ENCODE assay signal across 20 cellular contexts in the genomic region with DNA sequence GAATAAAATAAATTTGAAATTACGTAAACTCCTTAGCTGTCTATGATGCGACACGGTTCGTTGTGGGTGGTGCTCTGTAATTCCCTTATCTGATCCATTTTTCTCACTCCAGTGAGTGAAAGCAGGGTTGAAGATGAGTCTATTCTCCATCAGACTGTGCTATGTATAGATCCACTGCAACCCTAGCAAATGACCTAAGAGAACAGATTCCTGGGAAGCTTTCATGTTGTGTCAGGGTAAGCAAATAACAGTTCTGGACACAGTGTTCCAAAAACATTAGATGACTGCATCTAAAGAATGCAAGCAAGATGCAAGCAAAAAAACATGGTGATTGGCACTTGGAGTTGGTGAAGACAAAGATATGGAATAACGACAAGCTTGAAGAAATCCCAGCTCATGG.
DNase-seq lines count a peak whose midpoint lies in the region; ATAC-seq and TF ChIP-seq lines count a peak whose summit lies in the region.
"Had no signal": no experiment of that assay in that cellular context is flagged by ENCODE, and none has a peak within 500 bp of the region (broad histone marks: within the 10 kb centered on the region; RNA-seq: fewer than 3 reads in every experiment).

No MANE protein-coding gene starts in this region.

- ATAC-seq in heart left ventricle (peak; percentile 29 to 78 (median 64)), HG02763 (IDR thresholded peaks at IDR 0.05; ENCODE audit: unreplicated experiment) (no peak)
- ATAC-seq: lower lobe of right lung, natural killer cell, T-helper 17 cell had no signal

- H3K27ac ChIP-seq in heart left ventricle (no peak overlapping the region), right atrium auricular region (no peak overlapping the region)
- H3K27ac ChIP-seq: C4-2B, lower lobe of right lung, testis had no signal

- no peak for TF ChIP-seq POLR2A in heart left ventricle (IDR thresholded peaks at IDR 0.05)

- DNase-seq in heart left ventricle (no peak), right atrium auricular region (ENCODE audit: low spot score) (no peak), epithelial cell of proximal tubule (ENCODE audit: low read depth) (peak; percentile 46), kidney glomerular epithelial cell (lab: John Stamatoyannopoulos, UW) (peak; percentile 37), DMS153 treated with DMSO at 0.1 percent for 48 hours (lab: John Stamatoyannopoulos, UW; ENCODE audit: unreplicated experiment) (no peak)
- no peak for DNase-seq in activated naive CD4-positive, alpha-beta T cell treated with anti-CD3 and anti-CD28 coated beads, Interleukin-2, amount 50 U/mL, for 16 hours
- no peak for DNase-seq in activated CD8-positive, alpha-beta memory T cell treated with anti-CD3 and anti-CD28 coated beads, Interleukin-2, amount 50 U/mL, for 4 hours
- DNase-seq: 8988T; activated CD4-positive, CD25-positive, alpha-beta regulatory T cell treated with anti-CD3 and anti-CD28 coated beads, Interleukin-2, amount 50 U/mL, for 72 hours; amniotic stem cell; glutamatergic neuron; lower lobe of right lung; natural killer cell; NCI-H1417 treated with DMSO at 0.1 percent for 48 hours; NCI-H774; SIG-M5; T-helper 17 cell; testis had no signal

- TF ChIP-seq CTCF in heart left ventricle (IDR thresholded peaks at IDR 0.05) (no peak), right atrium auricular region (IDR thresholded peaks at IDR 0.05) (no peak), epithelial cell of proximal tubule (conservative IDR thresholded peaks at IDR 0.05; ENCODE audit: low read depth, low read length) (no peak)

- H3K4me1 ChIP-seq in heart left ventricle (no peaks in the 10 kb centered on the region), right atrium auricular region (no peaks in the 10 kb centered on the region)
- H3K4me1 ChIP-seq: lower lobe of right lung had no signal

- H3K9me3 ChIP-seq in heart left ventricle = no peaks in the 10 kb centered on the region
- no peaks in the 10 kb centered on the region for H3K9me3 ChIP-seq in right atrium auricular region
- H3K9me3 ChIP-seq: lower lobe of right lung, testis had no signal

- no peaks in the 10 kb centered on the region for H3K27me3 ChIP-seq in heart left ventricle
- no peaks in the 10 kb centered on the region for H3K27me3 ChIP-seq in right atrium auricular region
- H3K27me3 ChIP-seq: testis had no signal

- H3K4me3 ChIP-seq in heart left ventricle = no peak overlapping the region
- no peak overlapping the region for H3K4me3 ChIP-seq in right atrium auricular region
- H3K4me3 ChIP-seq in epithelial cell of proximal tubule (ENCODE audit: low read depth, low read length) = no peak overlapping the region
- H3K4me3 ChIP-seq: lower lobe of right lung, testis had no signal

- WGBS in heart left ventricle, 4 donors = 85 to 90% (median 87%) methylated on average over 5 of the region's 5 CpGs

- intact Hi-C loops in heart left ventricle (cut with DNase I) = no loop called here

- H3K36me3 ChIP-seq in heart left ventricle (no peaks in the 10 kb centered on the region), right atrium auricular region (no peaks in the 10 kb centered on the region)
- H3K36me3 ChIP-seq: lower lobe of right lung had no signal

Comparison
In these comparisons a context has a peak if more than half of its experiments do, and no peak if none do; other contexts are left out.
1. DNase-seq: peak in epithelial cell of proximal tubule (single experiment) and kidney glomerular epithelial cell (single experiment); none in heart left ventricle (0 of 5), right atrium auricular region (single experiment), activated naive CD4-positive, alpha-beta T cell treated with anti-CD3 and anti-CD28 coated beads, Interleukin-2, amount 50 U/mL, for 16 hours (single experiment), DMS153 treated with DMSO at 0.1 percent for 48 hours (single experiment) and activated CD8-positive, alpha-beta memory T cell treated with anti-CD3 and anti-CD28 coated beads, Interleukin-2, amount 50 U/mL, for 4 hours (single experiment).